ENCODE assay signal across 8 cellular contexts in the genomic region with DNA sequence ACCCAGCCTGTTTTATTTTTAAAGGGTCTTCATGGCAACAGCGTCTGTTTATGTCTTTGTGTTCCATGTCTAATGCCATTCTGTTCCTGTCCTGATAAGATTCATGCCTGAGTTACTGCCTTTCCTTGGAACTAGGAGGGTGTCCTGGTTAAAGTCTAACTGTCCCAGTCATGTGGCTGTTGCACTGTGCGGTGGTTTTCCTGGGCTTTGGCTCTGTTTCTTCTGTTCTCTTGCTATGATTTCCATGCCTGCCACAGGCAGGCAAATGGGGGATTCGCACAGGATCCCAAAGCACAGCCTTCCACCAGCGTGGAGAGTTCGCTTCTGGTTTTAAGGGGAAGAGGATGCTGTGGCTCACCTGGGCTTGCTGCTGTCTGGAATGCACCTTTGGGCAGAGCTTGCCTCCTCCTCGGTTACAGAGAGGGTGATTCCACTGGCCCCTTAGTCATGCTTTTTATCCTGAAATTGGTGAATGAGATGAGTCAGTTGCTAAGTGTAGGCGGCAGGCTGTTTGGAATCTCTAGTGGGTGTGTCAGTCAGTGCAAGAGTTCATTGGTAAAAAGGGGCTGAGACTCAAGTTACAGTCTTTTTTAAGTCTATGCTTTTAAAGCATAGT.
DNase-seq lines count a peak whose midpoint lies in the region; ATAC-seq and TF ChIP-seq lines count a peak whose summit lies in the region.

No MANE protein-coding gene starts in this region.

- H3K9me3 ChIP-seq in subcutaneous abdominal adipose tissue (ENCODE audit: control insufficient read depth in 5 of 5, low read length in 5 of 5) = no peaks in the 10 kb centered on the region

- H3K9ac ChIP-seq in subcutaneous abdominal adipose tissue (ENCODE audit: low read length in 5 of 5) = peak overlapping the region in 1 of 5 donors; percentile 67

- H3K4me1 ChIP-seq in subcutaneous abdominal adipose tissue (ENCODE audit: control insufficient read depth in 5 of 5, insufficient read depth in 5 of 5, low read length in 5 of 5) = peaks cover 3 to 57% (median 47%) of the 10 kb centered on the region in 5 donors

- CTCF ChIA-PET in BJ (lab: Yijun Ruan, JAX) = interaction anchor here (0.7 to 6.6 kb wide), 5 partner anchors 11 to 1397 kb away, joined by 3 to 50 read pairs (median 3); no protein-coding TSS in a partner anchor

- no peak overlapping the region for H3K4me3 ChIP-seq in BJ (ENCODE audit: low read depth, low read length)
- no peak overlapping the region for H3K4me3 ChIP-seq in brain microvascular endothelial cell (ENCODE audit: low read depth, low read length)
- no peak overlapping the region for H3K4me3 ChIP-seq in subcutaneous abdominal adipose tissue (ENCODE audit: low read depth in 1 of 5, low read length in 5 of 5)

- POLR2A ChIA-PET in BJ (lab: Charles Lee) = no interaction called here

- ATAC-seq in HG03460 (IDR thresholded peaks at IDR 0.05; ENCODE audit: unreplicated experiment) = no peak

- H3K27ac ChIP-seq in brain microvascular endothelial cell (peak overlapping the region; percentile 59), subcutaneous abdominal adipose tissue (ENCODE audit: low read depth, low read length) (peak overlapping the region; percentile 82)

- in situ Hi-C loops in brain microvascular endothelial cell (cut with HindIII; ENCODE audit: low pct_ligation_motif_present, low sequenced_read_pairs) (no loop called here), GM13976 (cut with MboI; ENCODE audit: low sequenced_read_pairs, unreplicated experiment) (no loop called here)

- H3K27me3 ChIP-seq in BJ (ENCODE audit: control insufficient read depth, insufficient read depth, low read length) = no peaks in the 10 kb centered on the region
- H3K27me3 ChIP-seq in brain microvascular endothelial cell (replicated peaks) = no peaks in the 10 kb centered on the region
- H3K27me3 ChIP-seq in subcutaneous abdominal adipose tissue (ENCODE audit: control insufficient read depth in 5 of 5, insufficient read depth in 4 of 5, low read length in 5 of 5) = no peaks in the 10 kb centered on the region

- H3K36me3 ChIP-seq in BJ (ENCODE audit: control insufficient read depth, insufficient read depth, low read length) = no peaks in the 10 kb centered on the region
- H3K36me3 ChIP-seq in brain microvascular endothelial cell (replicated peaks) = no peaks in the 10 kb centered on the region
- H3K36me3 ChIP-seq in subcutaneous abdominal adipose tissue (ENCODE audit: control insufficient read depth in 5 of 5, insufficient read depth in 5 of 5, low read length in 5 of 5) = peaks cover 0 to 10% (median 5%) of the 10 kb centered on the region in 5 donors

- TF ChIP-seq CTCF in BJ (IDR thresholded peaks at IDR 0.05; ENCODE audit: insufficient read depth, low read depth, low read length) (no peak), brain microvascular endothelial cell (IDR thresholded peaks at IDR 0.05; ENCODE audit: low read depth, low read length, missing control alignments) (no peak), GM13976 (IDR thresholded peaks at IDR 0.05; ENCODE audit: borderline replicate concordance, control extremely low read depth, extremely low read depth, insufficient read depth, missing control alignments) (no peak)

- DNase-seq in BJ (ENCODE audit: low read depth) (peak; percentile 82), HuH-7 (ENCODE audit: low spot score) (peak; percentile 55), brain microvascular endothelial cell (peak; percentile 92), islet precursor cell (peak; percentile 95), NCI-H510A (lab: John Stamatoyannopoulos, UW) (no peak), GM13976 (ENCODE audit: low spot score) (no peak)

Comparison
In these comparisons a context has a peak if more than half of its experiments do, and no peak if none do; other contexts are left out.
1. DNase-seq: peak in BJ (single experiment), HuH-7 (single experiment), brain microvascular endothelial cell (single experiment) and islet precursor cell (single experiment); none in NCI-H510A (single experiment) and GM13976 (single experiment).